In the genomic region with DNA sequence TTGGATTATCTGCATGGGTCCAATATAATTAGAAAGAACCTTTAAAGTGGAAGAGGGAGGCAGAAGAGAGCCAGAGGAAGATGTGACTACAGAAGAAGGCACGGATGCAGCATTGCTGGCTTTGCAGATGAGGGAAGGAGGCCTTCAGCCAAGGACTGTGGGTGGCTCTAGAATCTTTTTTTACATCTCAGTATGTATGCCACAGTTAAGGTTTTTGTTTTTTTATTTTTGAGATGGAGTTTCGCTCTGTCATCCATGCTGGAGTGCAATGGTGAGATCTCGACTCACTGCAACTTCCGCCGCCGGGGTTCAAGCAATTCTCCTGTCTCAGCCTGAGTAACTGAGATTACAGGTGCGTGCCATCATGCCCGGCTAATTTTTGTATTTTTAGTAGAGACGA, we compare ENCODE assay signal across 32 cellular contexts. TPM values are rescaled to one million over a fixed set of nuclear protein-coding genes. Genes with fewer than 3 reads are reported as not detected.
DNase-seq lines count a peak whose midpoint lies in the region; TF ChIP-seq lines count a peak whose summit lies in the region.
"Had no signal": no experiment of that assay in that cellular context is flagged by ENCODE, and none has a peak within 500 bp of the region (broad histone marks: within the 10 kb centered on the region; RNA-seq: fewer than 3 reads in every experiment).

No MANE protein-coding gene starts in this region.

- H3K4me3 Mint-ChIP-seq in activated T-helper 1 cell treated with anti-CD3 and anti-CD28 coated beads, Interleukin-12 subunit alpha, Interleukin-12 subunit beta, Interleukin-2, Interleukin-4 antibody, amounts not matched to agents 30 ng/mL and 10 ng/mL and 1 ng/mL, durations not matched to agents 14 hours and 24 hours and 36 hours: no peak overlapping the region
- H3K4me3 Mint-ChIP-seq in chondrocyte (ENCODE audit: unreplicated experiment): no peak overlapping the region
- H3K4me3 Mint-ChIP-seq: B cell; CD14-positive monocyte; CD4-positive, alpha-beta memory T cell; CD4-positive, alpha-beta T cell; CD4-positive, CD25-positive, alpha-beta regulatory T cell; CD8-positive, alpha-beta memory T cell; CD8-positive, alpha-beta T cell had no signal

- no peaks in the 10 kb centered on the region for H3K9me3 Mint-ChIP-seq in activated T-helper 1 cell treated with anti-CD3 and anti-CD28 coated beads, Interleukin-12 subunit alpha, Interleukin-12 subunit beta, Interleukin-2, Interleukin-4 antibody, amounts not matched to agents 30 ng/mL and 10 ng/mL and 1 ng/mL, durations not matched to agents 14 hours and 24 hours and 36 hours
- H3K9me3 Mint-ChIP-seq in chondrocyte (ENCODE audit: low read depth): no peaks in the 10 kb centered on the region
- H3K9me3 Mint-ChIP-seq: CD14-positive monocyte; CD4-positive, alpha-beta memory T cell; CD4-positive, alpha-beta T cell; CD4-positive, CD25-positive, alpha-beta regulatory T cell; CD8-positive, alpha-beta memory T cell; CD8-positive, alpha-beta T cell had no signal

- TF ChIP-seq CTCF in chondrocyte (IDR thresholded peaks at IDR 0.05): no peak

- H3K4me1 Mint-ChIP-seq in activated T-helper 1 cell treated with anti-CD3 and anti-CD28 coated beads, Interleukin-12 subunit alpha, Interleukin-12 subunit beta, Interleukin-2, Interleukin-4 antibody, amounts not matched to agents 30 ng/mL and 10 ng/mL and 1 ng/mL, durations not matched to agents 14 hours and 24 hours and 36 hours (ENCODE audit: low read depth): peaks cover 35% of the 10 kb centered on the region
- peaks cover 2% of the 10 kb centered on the region for H3K4me1 Mint-ChIP-seq in chondrocyte (ENCODE audit: low read depth)

- H3K27me3 Mint-ChIP-seq in activated T-helper 1 cell treated with anti-CD3 and anti-CD28 coated beads, Interleukin-12 subunit alpha, Interleukin-12 subunit beta, Interleukin-2, Interleukin-4 antibody, amounts not matched to agents 30 ng/mL and 10 ng/mL and 1 ng/mL, durations not matched to agents 14 hours and 24 hours and 36 hours (ENCODE audit: insufficient read depth): no peaks in the 10 kb centered on the region
- no peaks in the 10 kb centered on the region for H3K27me3 Mint-ChIP-seq in chondrocyte (ENCODE audit: low read depth)
- H3K27me3 Mint-ChIP-seq: B cell; CD4-positive, alpha-beta memory T cell; CD4-positive, alpha-beta T cell; CD4-positive, CD25-positive, alpha-beta regulatory T cell; CD8-positive, alpha-beta memory T cell had no signal

- H3K27ac Mint-ChIP-seq in activated T-helper 1 cell treated with anti-CD3 and anti-CD28 coated beads, Interleukin-12 subunit alpha, Interleukin-12 subunit beta, Interleukin-2, Interleukin-4 antibody, amounts not matched to agents 30 ng/mL and 10 ng/mL and 1 ng/mL, durations not matched to agents 14 hours and 24 hours and 36 hours: no peak overlapping the region
- H3K27ac Mint-ChIP-seq in chondrocyte (ENCODE audit: unreplicated experiment): no peak overlapping the region
- H3K27ac Mint-ChIP-seq: B cell; CD14-positive monocyte; CD4-positive, alpha-beta memory T cell; CD4-positive, alpha-beta T cell; CD4-positive, CD25-positive, alpha-beta regulatory T cell; CD8-positive, alpha-beta memory T cell; CD8-positive, alpha-beta T cell had no signal

- intact Hi-C loops in activated T-helper 1 cell treated with anti-CD3 and anti-CD28 coated beads, Interleukin-12 subunit alpha, Interleukin-12 subunit beta, Interleukin-2, Interleukin-4 antibody, amounts not matched to agents 30 ng/mL and 10 ng/mL and 1 ng/mL, durations not matched to agents 14 hours and 24 hours and 36 hours (cut with micrococcal nuclease): no loop called here

- peak; percentile 33 for DNase-seq in superior temporal gyrus (ENCODE audit: extremely low spot score)
- no peak for DNase-seq in activated T-helper 1 cell treated with anti-CD3 and anti-CD28 coated beads, Interleukin-12 subunit alpha, Interleukin-12 subunit beta, Interleukin-2, Interleukin-4 antibody, amounts not matched to agents 30 ng/mL and 10 ng/mL and 1 ng/mL, durations not matched to agents 14 hours and 24 hours and 36 hours (ENCODE audit: low spot score)
- no peak for DNase-seq in chondrocyte (ENCODE audit: low spot score)
- DNase-seq: 8988T; ACHN; AML-193; BE2C; C1 segment of cervical spinal cord; Caco-2; Calu3; CD4-positive, alpha-beta memory T cell; CD4-positive, alpha-beta T cell; CD4-positive, CD25-positive, alpha-beta regulatory T cell; CD8-positive, alpha-beta memory T cell; CD8-positive, alpha-beta T cell; COR-L47; DMS 273 treated with DMSO at 0.1 percent for 48 hours; DMS153; DMS53; DMS79; DMS79 treated with DMSO at 0.1 percent for 48 hours; DND-41; EL had no signal

- peak overlapping the region; percentile 38 for H3K27ac ChIP-seq in temporal lobe (ENCODE audit: low read depth, low read length)
- H3K27ac ChIP-seq: 22Rv1; A549; BLaER1; BLaER1 treated with 17β-estradiol and CSF1 and Interleukin-3, amounts not matched to agents 10 nM and 100 nM; C4-2B had no signal

- peaks cover 9% of the 10 kb centered on the region for H3K36me3 Mint-ChIP-seq in activated T-helper 1 cell treated with anti-CD3 and anti-CD28 coated beads, Interleukin-12 subunit alpha, Interleukin-12 subunit beta, Interleukin-2, Interleukin-4 antibody, amounts not matched to agents 30 ng/mL and 10 ng/mL and 1 ng/mL, durations not matched to agents 14 hours and 24 hours and 36 hours (ENCODE audit: low read depth)
- peaks cover 2% of the 10 kb centered on the region for H3K36me3 Mint-ChIP-seq in chondrocyte (ENCODE audit: low read depth)
- H3K36me3 Mint-ChIP-seq: CD4-positive, alpha-beta memory T cell; CD4-positive, CD25-positive, alpha-beta regulatory T cell had no signal

RNA-seq across cellular contexts. Expression of a gene that starts 6.1 kb away (rescaled TPM):
- total RNA-seq in temporal lobe (21.6 TPM), chondrocyte (36.9 to 46.0 TPM (median 39.7 TPM) in 3 replicates)
- total RNA-seq in activated T-helper 1 cell treated with anti-CD3 and anti-CD28 coated beads, Interleukin-12 subunit alpha, Interleukin-12 subunit beta, Interleukin-2, Interleukin-4 antibody, amounts not matched to agents 30 ng/mL and 10 ng/mL and 1 ng/mL, durations not matched to agents 14 hours and 24 hours and 36 hours: 48.7 and 60.5 TPM in 2 replicates

RNA-seq across cellular contexts. Expression of a gene that starts 49.3 kb away (rescaled TPM):
- 3.9 TPM for total RNA-seq in temporal lobe
- total RNA-seq in activated T-helper 1 cell treated with anti-CD3 and anti-CD28 coated beads, Interleukin-12 subunit alpha, Interleukin-12 subunit beta, Interleukin-2, Interleukin-4 antibody, amounts not matched to agents 30 ng/mL and 10 ng/mL and 1 ng/mL, durations not matched to agents 14 hours and 24 hours and 36 hours: 36.5 and 38.8 TPM in 2 replicates
- 4.2 to 9.2 TPM (median 5.0 TPM) in 3 replicates for total RNA-seq in chondrocyte

RNA-seq across cellular contexts. Expression of a gene that starts 49.5 kb away (rescaled TPM):
- total RNA-seq in temporal lobe (6.4 TPM), chondrocyte (9.3 to 11.4 TPM (median 9.7 TPM) in 3 replicates)
- 36.1 and 38.9 TPM in 2 replicates for total RNA-seq in activated T-helper 1 cell treated with anti-CD3 and anti-CD28 coated beads, Interleukin-12 subunit alpha, Interleukin-12 subunit beta, Interleukin-2, Interleukin-4 antibody, amounts not matched to agents 30 ng/mL and 10 ng/mL and 1 ng/mL, durations not matched to agents 14 hours and 24 hours and 36 hours

RNA-seq across cellular contexts. Expression of a gene that starts 54.1 kb away (rescaled TPM):
- total RNA-seq in temporal lobe (under 0.01 TPM), chondrocyte (not detected in 3 replicates)
- total RNA-seq in activated T-helper 1 cell treated with anti-CD3 and anti-CD28 coated beads, Interleukin-12 subunit alpha, Interleukin-12 subunit beta, Interleukin-2, Interleukin-4 antibody, amounts not matched to agents 30 ng/mL and 10 ng/mL and 1 ng/mL, durations not matched to agents 14 hours and 24 hours and 36 hours: not detected in 2 replicates
- total RNA-seq: A673; B cell; CD4-positive, alpha-beta memory T cell; CD4-positive, CD25-positive, alpha-beta regulatory T cell; CD8-positive, alpha-beta memory T cell; CD8-positive, alpha-beta T cell had no signal
